16 cellular contexts compared by ENCODE assay signal in the genomic region with DNA sequence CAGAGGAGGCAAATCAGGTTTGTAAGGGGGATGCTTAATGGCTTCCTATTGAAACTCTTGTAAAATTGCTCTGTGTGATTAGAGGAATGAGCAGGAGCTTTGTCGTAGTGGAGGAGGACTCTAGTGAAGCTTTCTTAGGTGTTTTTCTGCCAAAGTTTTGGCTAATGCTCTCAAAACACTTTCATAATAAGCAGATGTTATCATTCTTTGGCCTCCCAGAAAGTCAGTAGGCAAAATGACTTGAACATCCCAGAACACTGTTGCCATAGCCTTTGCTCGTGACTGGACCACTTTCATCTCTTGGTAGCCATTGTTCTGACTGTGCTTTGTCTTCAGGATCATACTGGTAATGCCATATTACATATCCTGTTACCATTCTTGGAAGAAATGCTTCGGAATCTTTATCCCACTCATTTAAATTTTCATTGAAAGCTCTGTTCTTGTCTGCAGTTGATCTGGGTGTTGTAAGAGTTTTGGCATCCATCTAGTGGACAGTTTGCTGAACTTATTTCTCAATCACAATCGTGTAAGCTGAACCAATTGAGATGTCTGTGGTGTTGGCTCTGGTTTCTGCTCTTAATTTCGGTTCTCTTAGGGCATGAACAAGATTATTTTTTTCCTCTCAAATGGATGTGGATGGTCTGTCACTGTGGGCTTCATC.
A peak's percentile ranks its signal among the peaks of the same experiment; 100 is the strongest.
DNase-seq lines count a peak whose midpoint lies in the region; ATAC-seq and TF ChIP-seq lines count a peak whose summit lies in the region.
"Had no signal": no experiment of that assay in that cellular context is flagged by ENCODE, and none has a peak within 500 bp of the region (broad histone marks: within the 10 kb centered on the region; RNA-seq: fewer than 3 reads in every experiment).

No MANE protein-coding gene starts in this region.

- ATAC-seq in GM18505 (IDR thresholded peaks at IDR 0.05; ENCODE audit: unreplicated experiment): no peak
- ATAC-seq: SK-N-SH treated with all-trans-retinoic acid at 6 μM for 48 hours had no signal

- no peaks in the 10 kb centered on the region for H3K36me3 Mint-ChIP-seq in MCF 10A (ENCODE audit: insufficient read depth, unreplicated experiment)
- no peaks in the 10 kb centered on the region for H3K36me3 Mint-ChIP-seq in T-helper 2 cell treated with Interferon-gamma antibody and Interleukin-4, amounts not matched to agents 5 μg/mL and 100 μg/mL, for 36 hours (ENCODE audit: low read depth)

- H3K4me3 Mint-ChIP-seq in MCF 10A (ENCODE audit: unreplicated experiment): no peak overlapping the region
- H3K4me3 Mint-ChIP-seq in T-helper 2 cell treated with Interferon-gamma antibody and Interleukin-4, amounts not matched to agents 5 μg/mL and 100 μg/mL, for 36 hours: no peak overlapping the region
- H3K4me3 Mint-ChIP-seq: central memory CD8-positive, alpha-beta T cell; stimulated activated naive CD8-positive, alpha-beta T cell treated with anti-CD3 and anti-CD28 coated beads, Interleukin-15, Interleukin-2, amounts not matched to agents 100 ng/mL and 50 ng/mL, for 24 hours had no signal

- TF ChIP-seq CTCF in MCF 10A (IDR thresholded peaks at IDR 0.05; ENCODE audit: unreplicated experiment) (no peak), breast epithelium (IDR thresholded peaks at IDR 0.05) (no peak)

- intact Hi-C loops in MCF 10A (cut with micrococcal nuclease): no loop called here
- intact Hi-C loops in breast epithelium (cut with DNase I; ENCODE audit: low total_unique reads): no loop called here

- peak overlapping the region in 1 of 2 donors; percentile 16 for H3K27ac ChIP-seq in breast epithelium
- H3K27ac ChIP-seq: HL-60 had no signal

- no peak overlapping the region for H3K4me3 ChIP-seq in breast epithelium

- no TSS peak for BruUV-seq in MCF 10A (replicated peaks; lab: Mats Ljungman, UMichigan)

- H3K4me1 Mint-ChIP-seq in MCF 10A (ENCODE audit: insufficient read depth, unreplicated experiment): peaks cover 7% of the 10 kb centered on the region
- no peaks in the 10 kb centered on the region for H3K4me1 Mint-ChIP-seq in T-helper 2 cell treated with Interferon-gamma antibody and Interleukin-4, amounts not matched to agents 5 μg/mL and 100 μg/mL, for 36 hours (ENCODE audit: low read depth)
- H3K4me1 Mint-ChIP-seq: central memory CD8-positive, alpha-beta T cell had no signal

- TF ChIP-seq POLR2A in breast epithelium (IDR thresholded peaks at IDR 0.05): no peak
- no peak for TF ChIP-seq POLR2A in GM18505 (IDR thresholded peaks at IDR 0.05; ENCODE audit: borderline replicate concordance, extremely low read depth, insufficient read depth, insufficient read length)

- no peaks in the 10 kb centered on the region for H3K36me3 ChIP-seq in breast epithelium

- H3K27me3 Mint-ChIP-seq in MCF 10A (ENCODE audit: insufficient read depth, unreplicated experiment): no peaks in the 10 kb centered on the region
- no peaks in the 10 kb centered on the region for H3K27me3 Mint-ChIP-seq in T-helper 2 cell treated with Interferon-gamma antibody and Interleukin-4, amounts not matched to agents 5 μg/mL and 100 μg/mL, for 36 hours (ENCODE audit: low read depth)
- H3K27me3 Mint-ChIP-seq: central memory CD8-positive, alpha-beta T cell; stimulated activated naive CD8-positive, alpha-beta T cell treated with anti-CD3 and anti-CD28 coated beads, Interleukin-15, Interleukin-2, amounts not matched to agents 100 ng/mL and 50 ng/mL, for 24 hours had no signal

- H3K4me1 ChIP-seq in breast epithelium: no peaks in the 10 kb centered on the region

- peaks cover 0 to 23% of the 10 kb centered on the region in 2 donors for H3K9me3 ChIP-seq in breast epithelium

- no peaks in the 10 kb centered on the region for H3K27me3 ChIP-seq in breast epithelium

- POLR2A ChIA-PET in MCF 10A (lab: Yijun Ruan, JAX): no interaction called here

- peak; percentile 35 for DNase-seq in MCF 10A (ENCODE audit: unreplicated experiment)
- no peak for DNase-seq in breast epithelium (ENCODE audit: low spot score in 2 of 2)
- DNase-seq in NCI-H226: peak; percentile 9
- peak; percentile 49 for DNase-seq in fibroblast of peridontal ligament (ENCODE audit: extremely low read depth)
- DNase-seq in stromal cell of bone marrow (ENCODE audit: low read depth): peak; percentile 18
- DNase-seq in T-helper 2 cell treated with Interferon-gamma antibody and Interleukin-4, amounts not matched to agents 5 μg/mL and 100 μg/mL, for 36 hours (ENCODE audit: low spot score): no peak
- DNase-seq in NCI-H1092 (lab: John Stamatoyannopoulos, UW): no peak
- DNase-seq: ACHN; NCI-H1105; NCI-H524; stimulated activated CD4-positive, alpha-beta T cell treated with anti-CD3 and anti-CD28 coated beads, Interleukin-4, amount 100 ng/mL, for 1 hour had no signal

- no peak overlapping the region for H3K27ac Mint-ChIP-seq in MCF 10A (ENCODE audit: low read depth, unreplicated experiment)
- H3K27ac Mint-ChIP-seq in T-helper 2 cell treated with Interferon-gamma antibody and Interleukin-4, amounts not matched to agents 5 μg/mL and 100 μg/mL, for 36 hours: no peak overlapping the region
- H3K27ac Mint-ChIP-seq: stimulated activated naive CD8-positive, alpha-beta T cell treated with anti-CD3 and anti-CD28 coated beads, Interleukin-15, Interleukin-2, amounts not matched to agents 100 ng/mL and 50 ng/mL, for 24 hours had no signal

- CTCF ChIA-PET in MCF 10A (lab: Yijun Ruan, JAX): interaction anchor here (0.6 to 0.8 kb wide), 2 partner anchors 86 to 157 kb away, joined by 3 read pairs; no protein-coding TSS in a partner anchor

- H3K9me3 Mint-ChIP-seq in MCF 10A (ENCODE audit: unreplicated experiment): peaks cover 8% of the 10 kb centered on the region
- peaks cover 20% of the 10 kb centered on the region for H3K9me3 Mint-ChIP-seq in T-helper 2 cell treated with Interferon-gamma antibody and Interleukin-4, amounts not matched to agents 5 μg/mL and 100 μg/mL, for 36 hours

Comparison
In these comparisons a context has a peak if more than half of its experiments do, and no peak if none do; other contexts are left out.
1. DNase-seq: peak in MCF 10A (single experiment), NCI-H226 (single experiment), fibroblast of peridontal ligament (single experiment) and stromal cell of bone marrow (single experiment); none in breast epithelium (0 of 2), T-helper 2 cell treated with Interferon-gamma antibody and Interleukin-4, amounts not matched to agents 5 μg/mL and 100 μg/mL, for 36 hours (single experiment) and NCI-H1092 (single experiment).